In genomic region chr6:1786455-1787108, GRCh38 we compare ENCODE assay signal across 1 cellular context.
TF ChIP-seq lines count a peak whose summit lies in the region.

No MANE protein-coding gene starts in this region.

TF ChIP-seq in GM12878, 131 proteins besides CTCF, POLR2A, EP300 and RAD21:
- TF ChIP-seq ZNF687 (IDR thresholded peaks at IDR 0.05) (0 out of 2 replicates have a peak, but pooled peaks have one; percentile 23), NFIC (IDR thresholded peaks at IDR 0.05; ENCODE audit: low read depth, low read length) (peak; percentile 31; the same call in 1 of the 2 replicates), JUNB (IDR thresholded peaks at IDR 0.05) (peak; percentile 30; the same call in 1 of the 2 replicates), MEF2B (IDR thresholded peaks at IDR 0.05; ENCODE audit: partially characterized antibody, poor library complexity, severe bottlenecking) (no peak), POLR2AphosphoS5 (IDR thresholded peaks at IDR 0.05; ENCODE audit: low read length) (no peak), NKRF (conservative IDR thresholded peaks at IDR 0.05) (no peak), EED (IDR thresholded peaks at IDR 0.05; ENCODE audit: low read depth) (0 out of 2 replicates have a peak, but pooled peaks have one; percentile 38), SMAD1 (IDR thresholded peaks at IDR 0.05; ENCODE audit: low read depth, partially characterized antibody) (no peak), ZBTB33 (IDR thresholded peaks at IDR 0.05) (0 out of 2 replicates have a peak, but pooled peaks have one; percentile 67), BCL3 (IDR thresholded peaks at IDR 0.05; ENCODE audit: borderline replicate concordance, insufficient read depth, low read depth, low read length, poor library complexity, severe bottlenecking) (peak; percentile 55), ETV6 (conservative IDR thresholded peaks at IDR 0.05 in 1 of 2, IDR thresholded peaks at IDR 0.05 in 1 of 2; ENCODE audit: borderline replicate concordance in 1 of 2, low read depth in 1 of 2) (peak in 1 of 2 experiments; percentile 49; a peak in 2 of 4 replicates), IKZF2 (IDR thresholded peaks at IDR 0.05) (peak; percentile 21 to 33; a peak in 1 of 4 replicates), CREM (IDR thresholded peaks at IDR 0.05; ENCODE audit: low read depth) (0 out of 2 replicates have a peak, but pooled peaks have one; percentile 29), E2F8 (IDR thresholded peaks at IDR 0.05; ENCODE audit: low read depth, partially characterized antibody) (no peak), MEF2A (IDR thresholded peaks at IDR 0.05; ENCODE audit: insufficient read depth, low read depth, low read length) (no peak), IRF4 (IDR thresholded peaks at IDR 0.05; ENCODE audit: low read depth, low read length) (no peak), RUNX3 (IDR thresholded peaks at IDR 0.05; ENCODE audit: low read length) (peak; percentile 32; the same call in 1 of the 2 replicates)
